In the genomic region with DNA sequence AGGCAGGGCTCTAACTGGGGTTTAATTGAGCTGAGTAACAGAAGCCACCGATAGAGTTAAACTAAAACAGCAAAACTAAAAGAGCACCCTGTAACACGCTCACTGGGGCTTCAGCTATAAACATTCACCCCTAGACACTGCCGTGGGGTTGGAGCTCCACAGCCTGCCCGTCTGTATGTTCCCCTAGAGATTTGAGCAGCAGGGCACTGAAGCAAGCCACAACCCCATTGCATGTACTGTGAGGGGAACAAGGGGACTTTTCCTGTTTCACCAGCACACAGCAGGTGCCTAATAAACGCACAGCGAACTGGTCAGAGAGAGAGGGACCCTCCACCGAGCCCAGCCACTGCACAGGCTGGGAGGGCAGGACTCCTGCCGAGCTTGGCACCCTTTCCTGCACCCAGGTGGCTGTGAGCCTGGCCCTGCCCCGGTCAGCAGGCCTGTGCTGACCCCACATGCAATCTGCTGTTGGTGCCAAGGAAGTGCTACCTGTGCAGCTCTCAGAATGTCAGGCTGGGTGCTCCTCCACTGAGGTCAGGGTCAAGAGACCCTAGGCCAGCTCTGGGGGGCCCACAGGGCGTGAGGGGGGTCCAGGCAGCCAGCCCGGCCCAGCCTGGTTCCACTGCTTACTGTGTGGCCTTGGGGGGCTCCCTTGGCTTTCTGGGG, we compare ENCODE assay signal across 20 cellular contexts. TPM values are rescaled to one million over a fixed set of nuclear protein-coding genes. Genes with fewer than 3 reads are reported as not detected.
DNase-seq lines count a peak whose midpoint lies in the region; ATAC-seq, FAIRE-seq and TF ChIP-seq lines count a peak whose summit lies in the region.
"Had no signal": no experiment of that assay in that cellular context is flagged by ENCODE, and none has a peak within 500 bp of the region (broad histone marks: within the 10 kb centered on the region; RNA-seq: fewer than 3 reads in every experiment).

No MANE protein-coding gene starts in this region.

- FAIRE-seq in K562 (lab: Jason Lieb, UNC), result peak; percentile 56
- FAIRE-seq: GM12891, GM18507 had no signal

- TF ChIP-seq CTCF in K562 (IDR thresholded peaks at IDR 0.05 in 2 of 3, conservative IDR thresholded peaks at IDR 0.05 in 1 of 3; ENCODE audit: insufficient read depth in 2 of 3, low read depth in 1 of 3, low read length in 3 of 3), result no peak
- no peak for TF ChIP-seq CTCF in nephron progenitor cell (IDR thresholded peaks at IDR 0.05)

- 3% methylated on average over 11 of the region's 11 CpGs for WGBS in K562 (ENCODE audit: insufficient coverage, low coverage, missing lambda C conversion rate)

- peak overlapping the region; percentile 15 for H3K27ac Mint-ChIP-seq in activated naive CD8-positive, alpha-beta T cell treated with anti-CD3 and anti-CD28 coated beads, Interleukin-2, amount 10 ng/mL, durations not matched to agents 7 days and 5 days
- H3K27ac Mint-ChIP-seq in activated naive CD8-positive, alpha-beta T cell treated with anti-CD3 and anti-CD28 coated beads, Interleukin-2, amount 50 U/mL, for 24 hours, result no peak overlapping the region
- no peak overlapping the region for H3K27ac Mint-ChIP-seq in nephron progenitor cell
- H3K27ac Mint-ChIP-seq: GM23338 had no signal

- no peak overlapping the region for H2AFZ ChIP-seq in K562 (ENCODE audit: low read depth, low read length)
- H2AFZ ChIP-seq: GM23338 had no signal

- peaks cover 73% of the 10 kb centered on the region for H4K20me1 ChIP-seq in K562 (replicated peaks; ENCODE audit: control insufficient read depth, insufficient read depth, low read length)

- intact Hi-C loops in K562 (cut with micrococcal nuclease) (loop anchor here (10.0 kb wide), 1 partner anchor 261 kb away; no protein-coding TSS in a partner anchor), left colon (cut with DNase I, micrococcal nuclease) (no loop called here)

- H3K4me3 Mint-ChIP-seq in activated naive CD8-positive, alpha-beta T cell treated with anti-CD3 and anti-CD28 coated beads, Interleukin-2, amount 10 ng/mL, durations not matched to agents 7 days and 5 days, result no peak overlapping the region
- no peak overlapping the region for H3K4me3 Mint-ChIP-seq in activated naive CD8-positive, alpha-beta T cell treated with anti-CD3 and anti-CD28 coated beads, Interleukin-2, amount 50 U/mL, for 24 hours
- no peak overlapping the region for H3K4me3 Mint-ChIP-seq in nephron progenitor cell
- H3K4me3 Mint-ChIP-seq: CD4-positive, CD25-positive, alpha-beta regulatory T cell; GM23338 had no signal

- in situ Hi-C loops in K562 (cut with MboI), result no loop called here

- TF ChIP-seq EP300 in K562 (IDR thresholded peaks at IDR 0.05; ENCODE audit: low read length), result no peak

- no peak overlapping the region for H3K4me2 ChIP-seq in K562 (ENCODE audit: insufficient read depth, low read length)
- H3K4me2 ChIP-seq: GM23338 had no signal

- H3K4me3 ChIP-seq in K562, result no peak overlapping the region
- H3K4me3 ChIP-seq: GM23338 had no signal

- POLR2A ChIA-PET in activated naive CD8-positive, alpha-beta T cell treated with anti-CD3 and anti-CD28 coated beads, Interleukin-2, amount 10 ng/mL, durations not matched to agents 7 days and 5 days (lab: Charles Lee), result no interaction called here
- POLR2A ChIA-PET in K562 (lab: Yijun Ruan, JAX), result interaction anchor here (0.6 to 4.4 kb wide), 9 partner anchors 8 to 809 kb away, joined by 3 to 27 read pairs (median 5); no protein-coding TSS in a partner anchor

- H3K79me2 ChIP-seq in K562 (ENCODE audit: control insufficient read depth, insufficient read depth, low read length), result no peaks in the 10 kb centered on the region

- no peaks in the 10 kb centered on the region for H3K36me3 ChIP-seq in K562 (ENCODE audit: control insufficient read depth, insufficient read depth, low read length)

- H3K4me1 ChIP-seq in K562 (replicated peaks in 1 of 2; ENCODE audit: control insufficient read depth in 2 of 2, insufficient read depth in 2 of 2, low read length in 2 of 2), result peaks cover 0 to 72% of the 10 kb centered on the region in 2 experiments; a peak in 3 of 5 replicates

- H3K36me3 Mint-ChIP-seq in activated naive CD8-positive, alpha-beta T cell treated with anti-CD3 and anti-CD28 coated beads, Interleukin-2, amount 10 ng/mL, durations not matched to agents 7 days and 5 days, result no peaks in the 10 kb centered on the region
- H3K36me3 Mint-ChIP-seq in activated naive CD8-positive, alpha-beta T cell treated with anti-CD3 and anti-CD28 coated beads, Interleukin-2, amount 50 U/mL, for 24 hours (ENCODE audit: low read depth), result no peaks in the 10 kb centered on the region
- H3K36me3 Mint-ChIP-seq in nephron progenitor cell (ENCODE audit: low read depth), result no peaks in the 10 kb centered on the region
- H3K36me3 Mint-ChIP-seq: CD4-positive, CD25-positive, alpha-beta regulatory T cell had no signal

- no TSS peak for BruUV-seq in K562 (replicated peaks; lab: Mats Ljungman, UMichigan)

- H3K4me1 Mint-ChIP-seq in activated naive CD8-positive, alpha-beta T cell treated with anti-CD3 and anti-CD28 coated beads, Interleukin-2, amount 10 ng/mL, durations not matched to agents 7 days and 5 days, result no peaks in the 10 kb centered on the region
- peaks cover 9% of the 10 kb centered on the region for H3K4me1 Mint-ChIP-seq in activated naive CD8-positive, alpha-beta T cell treated with anti-CD3 and anti-CD28 coated beads, Interleukin-2, amount 50 U/mL, for 24 hours
- H3K4me1 Mint-ChIP-seq in nephron progenitor cell, result peaks cover 51% of the 10 kb centered on the region

- no peak for ATAC-seq in activated naive CD8-positive, alpha-beta T cell treated with anti-CD3 and anti-CD28 coated beads, Interleukin-2, amount 10 ng/mL, durations not matched to agents 7 days and 5 days (ENCODE audit: low read depth)
- no peak for ATAC-seq in activated naive CD8-positive, alpha-beta T cell treated with anti-CD3 and anti-CD28 coated beads, Interleukin-2, amount 50 U/mL, for 24 hours
- ATAC-seq in K562 (no peak), left lobe of liver (peak; percentile 80), left colon (no peak)
- ATAC-seq in activated CD4-positive, CD25-positive, alpha-beta regulatory T cell treated with anti-CD3 and anti-CD28 coated beads, Interleukin-2, amount 50 U/mL, for 24 hours, result no peak
- ATAC-seq: GM23338, PC-3 had no signal

- H3K27ac ChIP-seq in K562 (ENCODE audit: extremely low read depth, low read depth, low read length), result no peak overlapping the region
- H3K27ac ChIP-seq: RWPE1 had no signal

- H3K27me3 ChIP-seq in K562 (ENCODE audit: control insufficient read depth in 2 of 2, insufficient read depth in 2 of 2, low read length in 2 of 2), result peaks cover 66 to 98% of the 10 kb centered on the region in 2 experiments

- no peaks in the 10 kb centered on the region for H3K9me3 Mint-ChIP-seq in activated naive CD8-positive, alpha-beta T cell treated with anti-CD3 and anti-CD28 coated beads, Interleukin-2, amount 10 ng/mL, durations not matched to agents 7 days and 5 days
- H3K9me3 Mint-ChIP-seq in activated naive CD8-positive, alpha-beta T cell treated with anti-CD3 and anti-CD28 coated beads, Interleukin-2, amount 50 U/mL, for 24 hours, result no peaks in the 10 kb centered on the region
- H3K9me3 Mint-ChIP-seq in nephron progenitor cell, result no peaks in the 10 kb centered on the region
- H3K9me3 Mint-ChIP-seq: CD4-positive, CD25-positive, alpha-beta regulatory T cell; GM23338 had no signal

- DNase-seq in activated naive CD8-positive, alpha-beta T cell treated with anti-CD3 and anti-CD28 coated beads, Interleukin-2, amount 10 ng/mL, durations not matched to agents 7 days and 5 days, result no peak
- DNase-seq in activated naive CD8-positive, alpha-beta T cell treated with anti-CD3 and anti-CD28 coated beads, Interleukin-2, amount 50 U/mL, for 24 hours, result no peak
- DNase-seq in K562 (ENCODE audit: extremely low read depth in 1 of 4, low spot score in 3 of 4) (no peak), left lobe of liver (ENCODE audit: low spot score) (peak; percentile 90), left colon (no peak), NCI-H2081 treated with DMSO at 0.1 percent for 48 hours (lab: John Stamatoyannopoulos, UW) (no peak), nephron progenitor cell (no peak)
- DNase-seq: 8988T; CD4-positive, CD25-positive, alpha-beta regulatory T cell; EL; KG1; NCI-H1417 treated with DMSO at 0.1 percent for 48 hours; NCI-H1930; NCI-H345; PC-3 had no signal

- H3K9ac ChIP-seq in K562 (ENCODE audit: insufficient read depth in 1 of 2, low read depth in 2 of 2, low read length in 2 of 2), result peak overlapping the region in 1 of 2 experiments; percentile 32; a peak in 1 of 4 replicates

- H3K27me3 Mint-ChIP-seq in activated naive CD8-positive, alpha-beta T cell treated with anti-CD3 and anti-CD28 coated beads, Interleukin-2, amount 10 ng/mL, durations not matched to agents 7 days and 5 days, result no peaks in the 10 kb centered on the region
- H3K27me3 Mint-ChIP-seq in activated naive CD8-positive, alpha-beta T cell treated with anti-CD3 and anti-CD28 coated beads, Interleukin-2, amount 50 U/mL, for 24 hours, result no peaks in the 10 kb centered on the region
- peaks cover 12% of the 10 kb centered on the region for H3K27me3 Mint-ChIP-seq in nephron progenitor cell (ENCODE audit: low read depth, poor library complexity)
- H3K27me3 Mint-ChIP-seq: CD4-positive, CD25-positive, alpha-beta regulatory T cell had no signal

- no peaks in the 10 kb centered on the region for H3K9me3 ChIP-seq in K562 (replicated peaks; ENCODE audit: control insufficient read depth, insufficient read depth, low read depth, low read length)

- H3K9me1 ChIP-seq in K562 (ENCODE audit: control insufficient read depth, insufficient read depth, low read length), result peaks cover 8% of the 10 kb centered on the region

- CTCF ChIA-PET in K562 (lab: Yijun Ruan, JAX; ENCODE audit: low intra/inter-chr PET ratio), result interaction anchor here (1.5 kb wide), 1 partner anchor 79 kb away, joined by 5 read pairs; no protein-coding TSS in a partner anchor

- TF ChIP-seq RAD21 in K562 (CRISPR knock-in tag; conservative IDR thresholded peaks at IDR 0.05 in 1 of 2, IDR thresholded peaks at IDR 0.05 in 1 of 2), result no peak

- TF ChIP-seq POLR2A in K562 (conservative IDR thresholded peaks at IDR 0.05), result no peak

RNA-seq across cellular contexts. Expression of gene RTN4R, which starts 31.9 kb away (rescaled TPM):
- total RNA-seq in activated naive CD8-positive, alpha-beta T cell treated with anti-CD3 and anti-CD28 coated beads, Interleukin-2, amount 10 ng/mL, durations not matched to agents 7 days and 5 days, result 1 to 10 TPM; 5.7 to 6.1 TPM
- 0.62 and 4.8 TPM in 2 replicates for total RNA-seq in K562 (2011; cell fraction: chromatin; rRNA removed; ENCODE audit: low replicate concordance)
- 7.4 and 9.8 TPM in 2 replicates for total RNA-seq in K562 (2011; cell fraction: nucleolus; rRNA removed)
- total RNA-seq in K562 (2011; cell fraction: nucleoplasm; rRNA removed), result 3.2 and 3.7 TPM in 2 replicates
- total RNA-seq in K562 (2014; rRNA removed) (1.5 and 2.3 TPM in 2 replicates), K562 (2014; rRNA removed; fragmentation: Illumina TruSeq; extraction: Trizol) (not detected in 2 replicates), K562 (2015; rRNA removed; fragmentation: Illumina TruSeq; extraction: Trizol) (0.41 and 0.43 TPM in 2 replicates), K562 (2021) (2.8 and 3.0 TPM in 2 replicates), left lobe of liver (10.9 TPM), left colon (1 to 10 TPM; 4.0 to 6.5 TPM)
- polyA plus RNA-seq in K562 (2011; rRNA removed) (1.3 and 4.4 TPM in 2 replicates), K562 (2014; fragmentation: Illumina TruSeq; extraction: Trizol) (0.46 TPM in 1 of 2 replicates, not detected in the other), K562 (2014; fragmentation: Nextera tagmentation; extraction: Ambion mirVana) (under 1 TPM in 1 of 2 experiments, not detected in 1; 0.04 TPM), K562 (2014; rRNA removed) (1.2 and 2.3 TPM in 2 replicates)
- polyA plus RNA-seq in K562 (2011; cell fraction: cytosol; rRNA removed), result 5.9 and 9.9 TPM in 2 replicates
- 2.9 and 3.5 TPM in 2 replicates for polyA plus RNA-seq in K562 (2011; cell fraction: nucleus; rRNA removed)
- polyA plus RNA-seq in K562 (2012), result 2.9 and 4.6 TPM in 2 replicates
- polyA minus RNA-seq in K562 (2011; rRNA and poly(A)+ RNA removed), result 1.0 and 1.5 TPM in 2 replicates
- polyA minus RNA-seq in K562 (2011; cell fraction: cytosol; rRNA and poly(A)+ RNA removed), result 5.1 and 13.6 TPM in 2 replicates
- 0.40 and 1.3 TPM in 2 replicates for polyA minus RNA-seq in K562 (2011; cell fraction: nucleus; rRNA and poly(A)+ RNA removed)
